Comparison of ENCODE assay signal across 9 cellular contexts in the genomic region with DNA sequence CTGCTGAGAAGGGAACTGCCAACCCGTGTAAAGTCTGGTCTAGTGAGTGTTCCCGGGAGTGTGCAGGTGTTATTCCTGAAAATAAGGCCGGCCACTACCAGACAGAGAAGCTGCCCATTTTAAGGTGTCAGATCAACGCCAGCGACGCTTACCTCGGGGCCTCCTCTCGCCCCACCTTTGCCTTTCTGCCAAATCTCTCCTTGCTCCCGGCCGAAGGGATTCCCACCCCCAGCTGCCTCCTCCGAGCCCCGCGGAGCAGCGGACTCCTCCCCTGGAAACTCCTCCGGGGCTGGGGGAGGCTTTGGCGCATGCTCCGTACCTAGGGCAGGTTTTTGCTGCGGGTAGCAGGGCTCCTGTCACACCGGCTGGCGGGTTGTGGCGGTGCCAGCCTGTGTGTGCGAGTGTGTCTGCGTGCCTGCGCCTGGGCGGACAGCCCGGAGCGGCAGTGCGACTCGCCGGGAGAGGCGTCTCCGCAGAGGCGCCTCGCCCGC. TPM values are rescaled to one million over a fixed set of nuclear protein-coding genes. Genes with fewer than 3 reads are reported as not detected.
DNase-seq lines count a peak whose midpoint lies in the region; ATAC-seq, FAIRE-seq and TF ChIP-seq lines count a peak whose summit lies in the region.
"Had no signal": no experiment of that assay in that cellular context is flagged by ENCODE, and none has a peak within 500 bp of the region (broad histone marks: within the 10 kb centered on the region; RNA-seq: fewer than 3 reads in every experiment).

A gene (plus strand): TSS at position 359 of the 491 bp plus-strand sequence.

- H3K27me3 ChIP-seq in SU-DHL-6 (ENCODE audit: low read length) (no peaks in the 10 kb centered on the region), pancreas (no peaks in the 10 kb centered on the region)

- TF ChIP-seq CTCF in SU-DHL-6 (IDR thresholded peaks at IDR 0.05; ENCODE audit: insufficient read depth, low read length, poor library complexity, severe bottlenecking) (no peak), pancreas (IDR thresholded peaks at IDR 0.05) (no peak)

- no peaks in the 10 kb centered on the region for H3K4me1 Mint-ChIP-seq in activated CD4-positive, alpha-beta T cell treated with anti-CD3 and anti-CD28 coated beads, Interleukin-2, amount 10 ng/mL, durations not matched to agents 24 days and 14 days

- H3K36me3 ChIP-seq in SU-DHL-6 (ENCODE audit: low read length) (no peaks in the 10 kb centered on the region), pancreas (no peaks in the 10 kb centered on the region)

- no peaks in the 10 kb centered on the region for H3K79me2 ChIP-seq in SU-DHL-6 (ENCODE audit: insufficient read depth, low read length)

- intact Hi-C loops in activated CD4-positive, alpha-beta T cell treated with anti-CD3 and anti-CD28 coated beads, Interleukin-2, amount 10 ng/mL, durations not matched to agents 24 days and 14 days (cut with micrococcal nuclease) = no loop called here
- intact Hi-C loops in pancreas (cut with DNase I) = no loop called here

- peaks cover 0 to 3% (median 0%) of the 10 kb centered on the region in 3 donors for H3K4me1 ChIP-seq in pancreas

- ATAC-seq in HG03432 (IDR thresholded peaks at IDR 0.05; ENCODE audit: unreplicated experiment) (peak; percentile 49), pancreas (peak; percentile 89 to 93 (median 90))

- no peak within 1 kb of the TSS for H3K27ac ChIP-seq in SU-DHL-6 (ENCODE audit: low read depth, low read length)
- peak within 1 kb of the TSS; percentile 61 to 75 (median 66) for H3K27ac ChIP-seq in pancreas

- H3K9ac ChIP-seq in SU-DHL-6 (ENCODE audit: low read length) = no peak within 1 kb of the TSS

- 0 to 1% methylated on average over 30 to 35 of the region's 35 CpGs for WGBS in pancreas, 2 donors

- H3K9me3 Mint-ChIP-seq in activated CD4-positive, alpha-beta T cell treated with anti-CD3 and anti-CD28 coated beads, Interleukin-2, amount 10 ng/mL, durations not matched to agents 24 days and 14 days = no peaks in the 10 kb centered on the region

- no peaks in the 10 kb centered on the region for H3K36me3 Mint-ChIP-seq in activated CD4-positive, alpha-beta T cell treated with anti-CD3 and anti-CD28 coated beads, Interleukin-2, amount 10 ng/mL, durations not matched to agents 24 days and 14 days (ENCODE audit: low read depth)

- no peak for FAIRE-seq in pancreas (lab: Jason Lieb, UNC)

- H3K27me3 Mint-ChIP-seq in activated CD4-positive, alpha-beta T cell treated with anti-CD3 and anti-CD28 coated beads, Interleukin-2, amount 10 ng/mL, durations not matched to agents 24 days and 14 days = peaks cover 50% of the 10 kb centered on the region

- H3K9me2 ChIP-seq in SU-DHL-6 (replicated peaks; ENCODE audit: insufficient read depth, low read length) = no peaks in the 10 kb centered on the region

- no peak within 1 kb of the TSS for H3K27ac Mint-ChIP-seq in activated CD4-positive, alpha-beta T cell treated with anti-CD3 and anti-CD28 coated beads, Interleukin-2, amount 10 ng/mL, durations not matched to agents 24 days and 14 days

- H3F3A ChIP-seq in SU-DHL-6 (ENCODE audit: insufficient read depth) = no peaks in the 10 kb centered on the region

- DNase-seq in activated CD4-positive, alpha-beta T cell treated with anti-CD3 and anti-CD28 coated beads for 48 hours = peak; percentile 8
- DNase-seq in activated CD4-positive, alpha-beta T cell treated with anti-CD3 and anti-CD28 coated beads, Interleukin-2, amount 10 ng/mL, durations not matched to agents 24 days and 14 days = no peak
- DNase-seq in globus pallidus (ENCODE audit: low spot score) (peak; percentile 11), pancreas (peak; percentile 77 to 93 (median 82)), superior temporal gyrus (ENCODE audit: extremely low spot score) (no peak), NCI-H187 (lab: John Stamatoyannopoulos, UW) (no peak)
- DNase-seq: DND-41 had no signal

- no peaks in the 10 kb centered on the region for H4K20me1 ChIP-seq in SU-DHL-6 (ENCODE audit: low read depth, low read length)

- H3K4me2 ChIP-seq in SU-DHL-6 (ENCODE audit: low read depth, low read length, poor library complexity, severe bottlenecking) = peak within 1 kb of the TSS; percentile 52

- H2AFZ ChIP-seq in SU-DHL-6 (ENCODE audit: low read depth, low read length, severe bottlenecking) = no peak within 1 kb of the TSS

- H3K9me3 ChIP-seq in SU-DHL-6 (ENCODE audit: insufficient read depth, low read length) (no peaks in the 10 kb centered on the region), pancreas (no peaks in the 10 kb centered on the region)

- H3K4me3 Mint-ChIP-seq in activated CD4-positive, alpha-beta T cell treated with anti-CD3 and anti-CD28 coated beads, Interleukin-2, amount 10 ng/mL, durations not matched to agents 24 days and 14 days = no peak within 1 kb of the TSS

- H3K4me3 ChIP-seq in SU-DHL-6 (ENCODE audit: insufficient read depth, low read length, poor library complexity, severe bottlenecking) (peak within 1 kb of the TSS; percentile 35), pancreas (peak within 1 kb of the TSS; percentile 31 to 63 (median 40))

RNA-seq across cellular contexts. Expression of the gene that starts here (rescaled TPM):
- not detected in 2 replicates for total RNA-seq in activated CD4-positive, alpha-beta T cell treated with anti-CD3 and anti-CD28 coated beads, Interleukin-2, amount 10 ng/mL, durations not matched to agents 24 days and 14 days
- total RNA-seq in pancreas = 1 to 10 TPM; 1.1 to 2.4 (median 1.8) TPM
- polyA plus RNA-seq in pancreas = 1 to 10 TPM in 1 of 2 donors, under 1 TPM in 1; 0.65 to 3.4 TPM

Comparison
In these comparisons a context has a peak if more than half of its experiments do, and no peak if none do; other contexts are left out.
1. DNase-seq: peak in activated CD4-positive, alpha-beta T cell treated with anti-CD3 and anti-CD28 coated beads for 48 hours (single experiment), globus pallidus (single experiment) and pancreas (6 of 6); none in activated CD4-positive, alpha-beta T cell treated with anti-CD3 and anti-CD28 coated beads, Interleukin-2, amount 10 ng/mL, durations not matched to agents 24 days and 14 days (single experiment), superior temporal gyrus (single experiment) and NCI-H187 (0 of 2).